Comparison of ENCODE assay signal across 1 cellular context in genomic region chr16:29765167-29766032, GRCh38.
TF ChIP-seq lines count a peak whose summit lies in the region.

No MANE protein-coding gene starts in this region.

TF ChIP-seq in K562, 482 proteins besides CTCF, POLR2A, EP300 and RAD21 (continued from another document and continues in another):
- TF ChIP-seq, protein P1, sequence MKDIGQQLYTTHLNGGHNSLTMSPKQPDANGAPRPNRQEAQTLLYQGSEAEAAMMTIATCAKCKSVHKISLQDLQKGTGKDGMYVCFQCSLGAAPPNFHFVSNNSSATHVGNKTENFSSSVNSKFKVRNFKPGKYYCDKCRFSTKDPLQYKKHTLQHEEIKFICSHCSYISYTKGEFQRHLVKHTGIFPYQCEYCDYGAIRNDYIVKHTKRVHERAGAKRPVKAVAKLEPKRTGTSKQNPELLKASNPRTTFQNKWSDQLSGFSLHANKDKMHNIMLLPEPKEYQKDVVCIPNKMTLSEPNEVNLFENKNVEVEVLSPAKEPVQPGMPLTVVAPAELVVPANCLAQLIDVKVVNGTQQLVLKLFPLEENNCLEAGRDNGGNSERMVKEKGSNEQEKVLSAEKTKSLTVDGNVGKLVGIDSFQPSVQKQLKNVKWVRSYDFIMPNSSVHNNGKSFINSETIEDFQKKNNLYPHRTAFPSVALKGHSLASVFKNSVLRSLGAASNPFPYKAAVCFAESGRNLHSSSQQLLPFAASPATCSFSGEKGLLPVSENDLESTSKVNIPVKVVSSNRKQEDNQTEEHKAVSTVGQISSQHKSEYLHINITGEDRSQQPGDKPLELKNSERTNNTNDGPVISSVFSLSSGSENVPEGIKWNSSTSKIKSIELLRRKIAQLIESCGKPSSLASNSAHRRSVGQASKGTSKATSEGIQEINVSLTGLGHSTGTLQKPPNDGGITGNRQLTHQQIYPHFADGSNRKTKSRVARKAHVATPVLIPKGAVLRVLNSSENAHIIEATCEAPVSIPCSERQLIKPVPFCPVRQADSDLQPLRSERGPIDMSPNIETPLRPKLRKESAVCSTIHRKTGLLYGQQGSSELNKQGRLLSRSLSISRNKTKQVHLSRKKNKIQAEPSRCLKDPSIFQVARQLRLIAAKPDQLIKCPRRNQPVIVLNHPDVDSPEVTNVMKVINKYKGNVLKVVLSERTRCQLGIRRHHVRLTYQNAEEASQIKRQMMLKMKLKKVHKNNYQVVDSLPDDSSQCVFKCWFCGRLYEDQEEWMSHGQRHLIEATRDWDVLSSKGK (CRISPR knock-in tag; IDR thresholded peaks at IDR 0.05) = no peak
- TF ChIP-seq GATAD2B (IDR thresholded peaks at IDR 0.05; ENCODE audit: borderline replicate concordance) (no peak), TCF7L2 (IDR thresholded peaks at IDR 0.05; ENCODE audit: low read depth, low read length) (no peak), FOSL1 (tag; conservative IDR thresholded peaks at IDR 0.05) (peak; percentile 48; the same call in 1 of the 2 replicates), HSF4 (CRISPR knock-in tag; IDR thresholded peaks at IDR 0.05; ENCODE audit: borderline replicate concordance) (no peak), NCOA4 (IDR thresholded peaks at IDR 0.05; ENCODE audit: partially characterized antibody) (no peak), LCOR (CRISPR knock-in tag; IDR thresholded peaks at IDR 0.05) (no peak), ZNF232 (CRISPR knock-in tag; IDR thresholded peaks at IDR 0.05) (no peak), HMG20A (CRISPR knock-in tag; conservative IDR thresholded peaks at IDR 0.05) (no peak), POLR3G (IDR thresholded peaks at IDR 0.05; ENCODE audit: extremely low read depth, insufficient read length, insufficient replicate concordance) (no peak), JUN (IDR thresholded peaks at IDR 0.05; ENCODE audit: borderline replicate concordance, low read depth, low read length) (no peak), JUN (CRISPR knock-in tag; IDR thresholded peaks at IDR 0.05; ENCODE audit: borderline replicate concordance) (no peak), ZBTB34 (CRISPR knock-in tag; IDR thresholded peaks at IDR 0.05) (no peak), ZFP36 (IDR thresholded peaks at IDR 0.05; ENCODE audit: low read depth, low read length, partially characterized antibody) (no peak), FOXJ2 (tag; IDR thresholded peaks at IDR 0.05) (no peak), ZNF444 (CRISPR knock-in tag; IDR thresholded peaks at IDR 0.05) (no peak), L3MBTL2 (IDR thresholded peaks at IDR 0.05) (no peak), NRF1 (conservative IDR thresholded peaks at IDR 0.05 in 1 of 2, IDR thresholded peaks at IDR 0.05 in 1 of 2) (no peak), HDAC3 (IDR thresholded peaks at IDR 0.05; ENCODE audit: borderline replicate concordance, partially characterized antibody) (no peak), MEIS2 (IDR thresholded peaks at IDR 0.05; ENCODE audit: partially characterized antibody) (peak; percentile 93), C11orf30 (IDR thresholded peaks at IDR 0.05; ENCODE audit: low read depth) (no peak), IRF9 (tag; IDR thresholded peaks at IDR 0.05) (no peak), ATF3 (IDR thresholded peaks at IDR 0.05) (peak; percentile 49; the same call in 1 of the 2 replicates), ATF3 (CRISPR knock-in tag; conservative IDR thresholded peaks at IDR 0.05) (no peak), FOXK2 (conservative IDR thresholded peaks at IDR 0.05 in 1 of 2, IDR thresholded peaks at IDR 0.05 in 1 of 2; ENCODE audit: low read depth in 2 of 2) (no peak), ZFX (CRISPR knock-in tag; IDR thresholded peaks at IDR 0.05) (no peak), SNIP1 (IDR thresholded peaks at IDR 0.05; ENCODE audit: low read depth) (no peak), SP1 (CRISPR knock-in tag; IDR thresholded peaks at IDR 0.05) (no peak), CCNT2 (IDR thresholded peaks at IDR 0.05; ENCODE audit: borderline replicate concordance, extremely low read depth, insufficient read length, low read depth, low read length) (no peak), KDM1A (IDR thresholded peaks at IDR 0.05) (peak in 1 of 2 experiments; percentile 55; a peak in 1 of 4 replicates), CREBBP (IDR thresholded peaks at IDR 0.05; ENCODE audit: low read depth, low read length) (no peak), HMBOX1 (IDR thresholded peaks at IDR 0.05) (peak; percentile 67; the same call in 1 of the 2 replicates)
- TF ChIP-seq, protein P2, sequence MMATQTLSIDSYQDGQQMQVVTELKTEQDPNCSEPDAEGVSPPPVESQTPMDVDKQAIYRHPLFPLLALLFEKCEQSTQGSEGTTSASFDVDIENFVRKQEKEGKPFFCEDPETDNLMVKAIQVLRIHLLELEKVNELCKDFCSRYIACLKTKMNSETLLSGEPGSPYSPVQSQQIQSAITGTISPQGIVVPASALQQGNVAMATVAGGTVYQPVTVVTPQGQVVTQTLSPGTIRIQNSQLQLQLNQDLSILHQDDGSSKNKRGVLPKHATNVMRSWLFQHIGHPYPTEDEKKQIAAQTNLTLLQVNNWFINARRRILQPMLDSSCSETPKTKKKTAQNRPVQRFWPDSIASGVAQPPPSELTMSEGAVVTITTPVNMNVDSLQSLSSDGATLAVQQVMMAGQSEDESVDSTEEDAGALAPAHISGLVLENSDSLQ (IDR thresholded peaks at IDR 0.05) = peak; percentile 91
- TF ChIP-seq, protein P3, sequence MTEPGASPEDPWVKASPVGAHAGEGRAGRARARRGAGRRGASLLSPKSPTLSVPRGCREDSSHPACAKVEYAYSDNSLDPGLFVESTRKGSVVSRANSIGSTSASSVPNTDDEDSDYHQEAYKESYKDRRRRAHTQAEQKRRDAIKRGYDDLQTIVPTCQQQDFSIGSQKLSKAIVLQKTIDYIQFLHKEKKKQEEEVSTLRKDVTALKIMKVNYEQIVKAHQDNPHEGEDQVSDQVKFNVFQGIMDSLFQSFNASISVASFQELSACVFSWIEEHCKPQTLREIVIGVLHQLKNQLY (CRISPR knock-in tag; conservative IDR thresholded peaks at IDR 0.05) = no peak
- TF ChIP-seq, protein P4, sequence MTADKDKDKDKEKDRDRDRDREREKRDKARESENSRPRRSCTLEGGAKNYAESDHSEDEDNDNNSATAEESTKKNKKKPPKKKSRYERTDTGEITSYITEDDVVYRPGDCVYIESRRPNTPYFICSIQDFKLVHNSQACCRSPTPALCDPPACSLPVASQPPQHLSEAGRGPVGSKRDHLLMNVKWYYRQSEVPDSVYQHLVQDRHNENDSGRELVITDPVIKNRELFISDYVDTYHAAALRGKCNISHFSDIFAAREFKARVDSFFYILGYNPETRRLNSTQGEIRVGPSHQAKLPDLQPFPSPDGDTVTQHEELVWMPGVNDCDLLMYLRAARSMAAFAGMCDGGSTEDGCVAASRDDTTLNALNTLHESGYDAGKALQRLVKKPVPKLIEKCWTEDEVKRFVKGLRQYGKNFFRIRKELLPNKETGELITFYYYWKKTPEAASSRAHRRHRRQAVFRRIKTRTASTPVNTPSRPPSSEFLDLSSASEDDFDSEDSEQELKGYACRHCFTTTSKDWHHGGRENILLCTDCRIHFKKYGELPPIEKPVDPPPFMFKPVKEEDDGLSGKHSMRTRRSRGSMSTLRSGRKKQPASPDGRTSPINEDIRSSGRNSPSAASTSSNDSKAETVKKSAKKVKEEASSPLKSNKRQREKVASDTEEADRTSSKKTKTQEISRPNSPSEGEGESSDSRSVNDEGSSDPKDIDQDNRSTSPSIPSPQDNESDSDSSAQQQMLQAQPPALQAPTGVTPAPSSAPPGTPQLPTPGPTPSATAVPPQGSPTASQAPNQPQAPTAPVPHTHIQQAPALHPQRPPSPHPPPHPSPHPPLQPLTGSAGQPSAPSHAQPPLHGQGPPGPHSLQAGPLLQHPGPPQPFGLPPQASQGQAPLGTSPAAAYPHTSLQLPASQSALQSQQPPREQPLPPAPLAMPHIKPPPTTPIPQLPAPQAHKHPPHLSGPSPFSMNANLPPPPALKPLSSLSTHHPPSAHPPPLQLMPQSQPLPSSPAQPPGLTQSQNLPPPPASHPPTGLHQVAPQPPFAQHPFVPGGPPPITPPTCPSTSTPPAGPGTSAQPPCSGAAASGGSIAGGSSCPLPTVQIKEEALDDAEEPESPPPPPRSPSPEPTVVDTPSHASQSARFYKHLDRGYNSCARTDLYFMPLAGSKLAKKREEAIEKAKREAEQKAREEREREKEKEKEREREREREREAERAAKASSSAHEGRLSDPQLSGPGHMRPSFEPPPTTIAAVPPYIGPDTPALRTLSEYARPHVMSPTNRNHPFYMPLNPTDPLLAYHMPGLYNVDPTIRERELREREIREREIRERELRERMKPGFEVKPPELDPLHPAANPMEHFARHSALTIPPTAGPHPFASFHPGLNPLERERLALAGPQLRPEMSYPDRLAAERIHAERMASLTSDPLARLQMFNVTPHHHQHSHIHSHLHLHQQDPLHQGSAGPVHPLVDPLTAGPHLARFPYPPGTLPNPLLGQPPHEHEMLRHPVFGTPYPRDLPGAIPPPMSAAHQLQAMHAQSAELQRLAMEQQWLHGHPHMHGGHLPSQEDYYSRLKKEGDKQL (CRISPR knock-in tag; IDR thresholded peaks at IDR 0.05; ENCODE audit: borderline replicate concordance) = no peak
- TF ChIP-seq, protein P5, sequence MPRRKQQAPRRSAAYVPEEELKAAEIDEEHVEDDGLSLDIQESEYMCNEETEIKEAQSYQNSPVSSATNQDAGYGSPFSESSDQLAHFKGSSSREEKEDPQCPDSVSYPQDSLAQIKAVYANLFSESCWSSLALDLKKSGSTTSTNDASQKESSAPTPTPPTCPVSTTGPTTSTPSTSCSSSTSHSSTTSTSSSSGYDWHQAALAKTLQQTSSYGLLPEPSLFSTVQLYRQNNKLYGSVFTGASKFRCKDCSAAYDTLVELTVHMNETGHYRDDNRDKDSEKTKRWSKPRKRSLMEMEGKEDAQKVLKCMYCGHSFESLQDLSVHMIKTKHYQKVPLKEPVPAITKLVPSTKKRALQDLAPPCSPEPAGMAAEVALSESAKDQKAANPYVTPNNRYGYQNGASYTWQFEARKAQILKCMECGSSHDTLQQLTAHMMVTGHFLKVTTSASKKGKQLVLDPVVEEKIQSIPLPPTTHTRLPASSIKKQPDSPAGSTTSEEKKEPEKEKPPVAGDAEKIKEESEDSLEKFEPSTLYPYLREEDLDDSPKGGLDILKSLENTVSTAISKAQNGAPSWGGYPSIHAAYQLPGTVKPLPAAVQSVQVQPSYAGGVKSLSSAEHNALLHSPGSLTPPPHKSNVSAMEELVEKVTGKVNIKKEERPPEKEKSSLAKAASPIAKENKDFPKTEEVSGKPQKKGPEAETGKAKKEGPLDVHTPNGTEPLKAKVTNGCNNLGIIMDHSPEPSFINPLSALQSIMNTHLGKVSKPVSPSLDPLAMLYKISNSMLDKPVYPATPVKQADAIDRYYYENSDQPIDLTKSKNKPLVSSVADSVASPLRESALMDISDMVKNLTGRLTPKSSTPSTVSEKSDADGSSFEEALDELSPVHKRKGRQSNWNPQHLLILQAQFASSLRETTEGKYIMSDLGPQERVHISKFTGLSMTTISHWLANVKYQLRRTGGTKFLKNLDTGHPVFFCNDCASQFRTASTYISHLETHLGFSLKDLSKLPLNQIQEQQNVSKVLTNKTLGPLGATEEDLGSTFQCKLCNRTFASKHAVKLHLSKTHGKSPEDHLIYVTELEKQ (CRISPR knock-in tag; IDR thresholded peaks at IDR 0.05) = no peak
